Comparison of ENCODE assay signal across 8 cellular contexts in genomic region chr10:69045441-69046300, GRCh38. TPM values are rescaled to one million over a fixed set of nuclear protein-coding genes. Genes with fewer than 3 reads are reported as not detected.
DNase-seq lines count a peak whose midpoint lies in the region; ATAC-seq and TF ChIP-seq lines count a peak whose summit lies in the region.

No MANE protein-coding gene starts in this region.

- H3K9me3 ChIP-seq in heart left ventricle (no peaks in the 10 kb centered on the region), testis (no peaks in the 10 kb centered on the region)

- intact Hi-C loops in heart left ventricle (cut with DNase I) (loop anchor here in 2 of 10 donors (5.0 kb wide), 2 partner anchors 33 to 38 kb away; no protein-coding TSS in a partner anchor), Right ventricle myocardium superior (cut with DNase I) (no loop called here), testis (cut with DNase I; ENCODE audit: low total_unique reads) (no loop called here)

- no peak for TF ChIP-seq CTCF in heart left ventricle (IDR thresholded peaks at IDR 0.05)
- no peak for TF ChIP-seq CTCF in testis (IDR thresholded peaks at IDR 0.05)

- H3K4me3 Mint-ChIP-seq in effector memory CD8-positive, alpha-beta T cell = peak overlapping the region; percentile 74 to 83

- H3K36me3 ChIP-seq in heart left ventricle (no peaks in the 10 kb centered on the region), testis (ENCODE audit: low read depth, missing control alignments) (no peaks in the 10 kb centered on the region)

- ATAC-seq in heart left ventricle (peak in 3 of 4 donors; percentile 10 to 49 (median 35)), Right ventricle myocardium superior (ENCODE audit: poor library complexity) (no peak), HG03064 (IDR thresholded peaks at IDR 0.05; ENCODE audit: low read depth, unreplicated experiment) (peak; percentile 59)
- ATAC-seq in effector memory CD8-positive, alpha-beta T cell (replicated peaks) = peak; percentile 79

- no peaks in the 10 kb centered on the region for H3K9me3 Mint-ChIP-seq in effector memory CD8-positive, alpha-beta T cell

- in situ Hi-C loops in SK-MEL-5 (cut with HindIII; ENCODE audit: low pct_unique_long_range_greater_than_20kb, low sequenced_read_pairs) = no loop called here

- peaks cover 10% of the 10 kb centered on the region for H3K36me3 Mint-ChIP-seq in effector memory CD8-positive, alpha-beta T cell (ENCODE audit: insufficient read depth)

- peak overlapping the region; percentile 98 to 100 for H3K27ac Mint-ChIP-seq in effector memory CD8-positive, alpha-beta T cell

- H3K27ac ChIP-seq in heart left ventricle (peak overlapping the region in 4 of 12 donors; percentile 7 to 98 (median 31)), testis (peak overlapping the region; percentile 84 to 85)

- H3K27me3 ChIP-seq in heart left ventricle (no peaks in the 10 kb centered on the region), testis (no peaks in the 10 kb centered on the region)

- H3K4me1 ChIP-seq in heart left ventricle (peaks cover 0 to 68% (median 0%) of the 10 kb centered on the region in 12 donors), testis (peaks cover 21% of the 10 kb centered on the region)

- TF ChIP-seq POLR2A in heart left ventricle (IDR thresholded peaks at IDR 0.05) (no peak), testis (IDR thresholded peaks at IDR 0.05) (no peak)

- DNase-seq in heart left ventricle (no peak), Right ventricle myocardium superior (no peak), SK-MEL-5 (ENCODE audit: low read depth, low spot score) (peak; percentile 8), testis (peak; percentile 49), SHP77 treated with DMSO at 0.1 percent for 48 hours (lab: John Stamatoyannopoulos, UW) (no peak), putamen (ENCODE audit: low spot score) (no peak)
- peak; percentile 33 to 48 (median 34) for DNase-seq in effector memory CD8-positive, alpha-beta T cell

- WGBS in heart left ventricle, 4 donors = 75 to 84% (median 79%) methylated on average over 6 of the region's 6 CpGs
- 47 to 53% methylated on average over 6 of the region's 6 CpGs for WGBS in testis, 2 donors

- H3K4me1 Mint-ChIP-seq in effector memory CD8-positive, alpha-beta T cell (ENCODE audit: low read depth in 2 of 2) = peaks cover 27 to 28% of the 10 kb centered on the region in 2 donors

- H3K4me3 ChIP-seq in heart left ventricle (no peak overlapping the region), testis (no peak overlapping the region)

- no peaks in the 10 kb centered on the region for H3K27me3 Mint-ChIP-seq in effector memory CD8-positive, alpha-beta T cell

RNA-seq across cellular contexts. Expression of gene SRGN, which starts 42.2 kb away (rescaled TPM):
- total RNA-seq in heart left ventricle = 100 to 1,000 TPM in 2 of 9 donors, 10 to 100 TPM in 7; 30.3 to 214 (median 54.7) TPM
- 10 to 100 TPM; 28.8 to 95.6 TPM for polyA plus RNA-seq in heart left ventricle
- total RNA-seq in Right ventricle myocardium superior = 37.5 TPM
- 3.9 and 4.8 TPM in 2 replicates for total RNA-seq in SK-MEL-5 (2014; rRNA removed; shearing (Covaris generic))
- 3.5 and 4.3 TPM in 2 replicates for polyA plus RNA-seq in SK-MEL-5 (2015; cell fraction: cytosol; rRNA removed)
- 0.57 and 1.4 TPM in 2 replicates for polyA plus RNA-seq in SK-MEL-5 (2015; cell fraction: nucleus; rRNA removed)
- total RNA-seq in testis = 10 to 100 TPM; 25.7 to 35.8 TPM
- polyA plus RNA-seq in testis (ENCODE audit: insufficient read depth, low read depth, low replicate concordance) = 61.1 TPM

RNA-seq across cellular contexts. Expression of gene KIFBP, which starts 57.1 kb away (rescaled TPM):
- total RNA-seq in heart left ventricle (10 to 100 TPM; 43.1 to 70.6 (median 58.8) TPM), Right ventricle myocardium superior (46.0 TPM), testis (10 to 100 TPM; 48.3 to 58.2 TPM)
- polyA plus RNA-seq in heart left ventricle (10 to 100 TPM; 21.4 to 56.0 TPM), testis (ENCODE audit: insufficient read depth, low read depth, low replicate concordance) (38.9 TPM)
- total RNA-seq in SK-MEL-5 (2014; rRNA removed; shearing (Covaris generic)) = 18.9 and 21.2 TPM in 2 replicates
- 15.8 and 16.0 TPM in 2 replicates for polyA plus RNA-seq in SK-MEL-5 (2015; cell fraction: cytosol; rRNA removed)
- 15.7 and 18.1 TPM in 2 replicates for polyA plus RNA-seq in SK-MEL-5 (2015; cell fraction: nucleus; rRNA removed)

Comparison
In these comparisons a context has a peak if more than half of its experiments do, and no peak if none do; other contexts are left out.
1. DNase-seq: peak in SK-MEL-5 (single experiment), effector memory CD8-positive, alpha-beta T cell (3 of 3) and testis (single experiment); none in heart left ventricle (0 of 5), Right ventricle myocardium superior (single experiment), SHP77 treated with DMSO at 0.1 percent for 48 hours (single experiment) and putamen (single experiment).